Comparison of ENCODE assay signal across 14 cellular contexts in genomic region chr5:1138445-1139207, GRCh38.
"Had no signal": no experiment of that assay in that cellular context is flagged by ENCODE, and none has a peak within 500 bp of the region (broad histone marks: within the 10 kb centered on the region; RNA-seq: fewer than 3 reads in every experiment).

No MANE protein-coding gene starts in this region.

- H3K9me3 ChIP-seq: tibial nerve, uterus had no signal

- H3K4me1 ChIP-seq: uterus had no signal

- H3K27ac ChIP-seq: tibial nerve, uterus had no signal

- H3K36me3 ChIP-seq: tibial nerve, uterus had no signal

- H3K27me3 ChIP-seq: uterus had no signal

- H3K4me3 ChIP-seq: lung, tibial nerve, uterus had no signal

- DNase-seq: activated CD8-positive, alpha-beta memory T cell treated with anti-CD3 and anti-CD28 coated beads, Interleukin-2, amount 50 U/mL, for 4 hours; activated effector memory CD4-positive, alpha-beta T cell treated with anti-CD3 and anti-CD28 coated beads, Interleukin-2, amount 50 U/mL, for 16 hours; activated naive CD4-positive, alpha-beta T cell treated with anti-CD3 and anti-CD28 coated beads, Interleukin-2, amount 50 U/mL, for 16 hours; activated T-cell treated with anti-CD3 and anti-CD28 coated beads, Interleukin-2, amount 50 U/mL, for 48 hours; foreskin fibroblast; islet precursor cell; stimulated activated CD4-positive, alpha-beta T cell treated with anti-CD3 and anti-CD28 coated beads, Interleukin-2, amount 100 ng/mL, for 24 hours; stimulated activated naive CD4-positive, alpha-beta T cell treated with Interleukin-2 at 50 U/mL for 16 hours; uterus had no signal

- ATAC-seq: activated CD4-positive, CD25-positive, alpha-beta regulatory T cell treated with anti-CD3 and anti-CD28 coated beads, Interleukin-2, amount 50 U/mL, for 24 hours; left lobe of liver; natural killer cell treated with Interleukin-12 subunit alpha and Interleukin-12 subunit beta and Interleukin-15 and Interleukin-18, amount 100 ng/mL, for 72 hours had no signal
